In genomic region chr16:82603784-82604411, GRCh38 we compare ENCODE assay signal across 8 cellular contexts. TPM values are rescaled to one million over a fixed set of nuclear protein-coding genes. Genes with fewer than 3 reads are reported as not detected.
DNase-seq lines count a peak whose midpoint lies in the region; ATAC-seq, FAIRE-seq and TF ChIP-seq lines count a peak whose summit lies in the region.

No MANE protein-coding gene starts in this region.

- H3K79me2 ChIP-seq in PC-9 (ENCODE audit: low read depth): no peaks in the 10 kb centered on the region

- TF ChIP-seq CTCF in AG04449 (IDR thresholded peaks at IDR 0.05; ENCODE audit: insufficient read depth, low read length, missing control alignments) (peak; percentile 86), HFF-Myc (IDR thresholded peaks at IDR 0.05; ENCODE audit: low read depth, low read length, missing control alignments) (peak; percentile 69), body of pancreas (IDR thresholded peaks at IDR 0.05) (peak; percentile 15 to 62 (median 42)), upper lobe of right lung (IDR thresholded peaks at IDR 0.05) (peak; percentile 53), PC-9 (conservative IDR thresholded peaks at IDR 0.05) (no peak; the same call in 1 of the 2 replicates)

- FAIRE-seq in H54 (lab: Jason Lieb, UNC): no peak

- CTCF ChIA-PET in AG04449 (lab: Yijun Ruan, JAX) (interaction anchor here (0.6 to 3.5 kb wide), 24 partner anchors 8 to 844 kb away, joined by 3 to 13 read pairs (median 4); no protein-coding TSS in a partner anchor), PC-9 (lab: Charles Lee) (no interaction called here)

- ATAC-seq in body of pancreas (peak; percentile 40), upper lobe of right lung (peak; percentile 58), HG02885 (IDR thresholded peaks at IDR 0.05; ENCODE audit: poor library complexity, unreplicated experiment) (no peak)

- intact Hi-C loops in body of pancreas (cut with DNase I) (no loop called here), upper lobe of right lung (cut with DNase I) (no loop called here), PC-9 (cut with micrococcal nuclease; ENCODE audit: unreplicated experiment) (no loop called here)

- H3K9me2 ChIP-seq in PC-9 (ENCODE audit: insufficient read depth): no peaks in the 10 kb centered on the region

- H3K36me3 ChIP-seq in body of pancreas (replicated peaks in 1 of 2; ENCODE audit: insufficient read depth in 1 of 2, low read depth in 2 of 2) (no peaks in the 10 kb centered on the region), upper lobe of right lung (no peaks in the 10 kb centered on the region), PC-9 (ENCODE audit: low read depth) (no peaks in the 10 kb centered on the region)

- H3K4me3 ChIP-seq in AG04449 (ENCODE audit: low read depth, low read length): no peak overlapping the region
- no peak overlapping the region for H3K4me3 ChIP-seq in HFF-Myc (replicated peaks; ENCODE audit: low read depth, low read length)
- no peak overlapping the region for H3K4me3 ChIP-seq in body of pancreas
- H3K4me3 ChIP-seq in upper lobe of right lung: no peak overlapping the region
- no peak overlapping the region for H3K4me3 ChIP-seq in PC-9

- POLR2A ChIA-PET in AG04449 (lab: Yijun Ruan, JAX): no interaction called here
- POLR2A ChIA-PET in PC-9 (lab: Charles Lee; ENCODE audit: unreplicated experiment): no interaction called here

- H2AFZ ChIP-seq in PC-9: no peak overlapping the region

- H3K27me3 ChIP-seq in body of pancreas: no peaks in the 10 kb centered on the region
- H3K27me3 ChIP-seq in upper lobe of right lung: no peaks in the 10 kb centered on the region
- no peaks in the 10 kb centered on the region for H3K27me3 ChIP-seq in PC-9 (ENCODE audit: insufficient read depth, low read depth)

- H3K9me3 ChIP-seq in body of pancreas (no peaks in the 10 kb centered on the region), upper lobe of right lung (no peaks in the 10 kb centered on the region), PC-9 (ENCODE audit: insufficient read depth, low read depth) (no peaks in the 10 kb centered on the region)

- H3K4me1 ChIP-seq in body of pancreas (no peaks in the 10 kb centered on the region), upper lobe of right lung (no peaks in the 10 kb centered on the region), PC-9 (replicated peaks; ENCODE audit: insufficient read depth) (no peaks in the 10 kb centered on the region)

- H3K27ac ChIP-seq in body of pancreas (no peak overlapping the region), upper lobe of right lung (no peak overlapping the region), PC-9 (no peak overlapping the region)

- no peaks in the 10 kb centered on the region for H4K20me1 ChIP-seq in PC-9 (ENCODE audit: insufficient read depth)

- DNase-seq in AG04449 (ENCODE audit: low read depth, low spot score) (peak; percentile 21), HFF-Myc (ENCODE audit: extremely low read depth, low read depth) (no peak), body of pancreas (peak; percentile 14 to 49 (median 30)), kidney glomerular epithelial cell (lab: John Stamatoyannopoulos, UW) (peak; percentile 36), upper lobe of right lung (no peak), PC-9 (no peak), H54 (ENCODE audit: insufficient read length, low spot score) (no peak)

- no peaks in the 10 kb centered on the region for H3F3A ChIP-seq in PC-9 (ENCODE audit: insufficient read depth, low read depth)

- H3K4me2 ChIP-seq in PC-9: no peak overlapping the region

- BruUV-seq in PC-9 (replicated peaks; lab: Mats Ljungman, UMichigan): no TSS peak

- TF ChIP-seq POLR2A in body of pancreas (IDR thresholded peaks at IDR 0.05) (no peak), H54 (IDR thresholded peaks at IDR 0.05; ENCODE audit: low read depth, low read length) (no peak)

- WGBS in body of pancreas, 2 donors: 10 to 17% methylated on average over 5 of the region's 5 CpGs

RNA-seq across cellular contexts. Expression of gene CDH13, which starts 22.9 kb away (rescaled TPM):
- 1 to 10 TPM in 1 of 2 donors, not detected in 1; 2.9 TPM for total RNA-seq in body of pancreas
- 27.2 TPM for total RNA-seq in upper lobe of right lung
- 0.24 TPM in 1 of 2 replicates, not detected in the other for total RNA-seq in PC-9 (2021)

Comparison
In these comparisons a context has a peak if more than half of its experiments do, and no peak if none do; other contexts are left out.
1. DNase-seq: peak in AG04449 (single experiment), body of pancreas (4 of 4) and kidney glomerular epithelial cell (single experiment); none in HFF-Myc (single experiment), upper lobe of right lung (single experiment), PC-9 (0 of 2) and H54 (single experiment).